9 cellular contexts compared by ENCODE assay signal in the genomic region with DNA sequence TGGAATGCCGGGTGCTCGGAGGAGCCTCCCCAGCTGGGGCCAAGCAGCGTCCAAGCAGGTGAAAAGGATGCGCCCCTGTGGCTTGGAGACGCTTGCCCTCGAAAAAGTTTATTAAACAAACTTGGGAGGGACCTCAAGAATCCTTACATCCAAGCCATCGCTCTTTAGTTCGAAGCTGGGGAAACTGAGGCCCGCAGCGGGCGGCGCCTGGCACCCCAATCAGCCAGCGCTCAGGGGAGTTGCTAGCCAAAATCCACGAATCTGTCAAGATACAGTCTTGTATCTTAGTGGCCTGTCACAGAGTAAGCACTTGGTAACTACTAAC. TPM values are rescaled to one million over a fixed set of nuclear protein-coding genes. Genes with fewer than 3 reads are reported as not detected.
DNase-seq lines count a peak whose midpoint lies in the region; ATAC-seq, FAIRE-seq and TF ChIP-seq lines count a peak whose summit lies in the region.
"Had no signal": no experiment of that assay in that cellular context is flagged by ENCODE, and none has a peak within 500 bp of the region (broad histone marks: within the 10 kb centered on the region; RNA-seq: fewer than 3 reads in every experiment).

No MANE protein-coding gene starts in this region.

- peak overlapping the region; percentile 88 for H3K4me3 Mint-ChIP-seq in progenitor cell of endocrine pancreas (ENCODE audit: low read depth)

- FAIRE-seq in HTR-8/SVneo (lab: Jason Lieb, UNC), result no peak

- ATAC-seq in HG03520 (IDR thresholded peaks at IDR 0.05; ENCODE audit: unreplicated experiment), result no peak

- H3K27ac ChIP-seq in SK-N-MC, result no peak overlapping the region
- peak overlapping the region; percentile 90 to 95 for H3K27ac ChIP-seq in esophagus (ENCODE audit: low read depth in 2 of 2, low read length in 1 of 2)

- peaks cover 3% of the 10 kb centered on the region for H3K27me3 Mint-ChIP-seq in progenitor cell of endocrine pancreas

- H3K4me1 ChIP-seq in ES-I3 (ENCODE audit: insufficient read depth, low read length), result peaks cover 5% of the 10 kb centered on the region; the same call in 1 of the 2 replicates
- H3K4me1 ChIP-seq in esophagus (ENCODE audit: control insufficient read depth in 2 of 2, insufficient read depth in 2 of 2, low read length in 1 of 2), result peaks cover 0 to 2% of the 10 kb centered on the region in 2 donors

- no peak overlapping the region for H3K27ac Mint-ChIP-seq in progenitor cell of endocrine pancreas

- no peak for DNase-seq in SK-N-MC (ENCODE audit: low read depth, low spot score)
- DNase-seq in progenitor cell of endocrine pancreas (ENCODE audit: low spot score, unreplicated experiment), result no peak
- DNase-seq in D341Med (ENCODE audit: low spot score), result no peak
- DNase-seq in HTR-8/SVneo (ENCODE audit: insufficient read length, low spot score), result no peak
- DNase-seq in inferior parietal cortex (ENCODE audit: extremely low spot score), result no peak

- WGBS in esophagus, 2 donors, result 23 to 28% methylated on average over 14 of the region's 14 CpGs

- no peaks in the 10 kb centered on the region for H3K36me3 Mint-ChIP-seq in progenitor cell of endocrine pancreas (ENCODE audit: insufficient read depth)

- no peaks in the 10 kb centered on the region for H3K27me3 ChIP-seq in esophagus (ENCODE audit: control insufficient read depth in 1 of 2, insufficient read depth in 2 of 2, low read length in 2 of 2)

- H3K9me3 Mint-ChIP-seq in progenitor cell of endocrine pancreas (ENCODE audit: low read depth), result no peaks in the 10 kb centered on the region

- no peak for TF ChIP-seq CTCF in progenitor cell of endocrine pancreas (IDR thresholded peaks at IDR 0.05; ENCODE audit: unreplicated experiment)

- H3K9ac ChIP-seq in ES-I3 (ENCODE audit: low read depth, low read length) (peak overlapping the region; percentile 80; the same call in 1 of the 2 replicates), SK-N-MC (ENCODE audit: insufficient read length) (no peak overlapping the region)

- H3K4me1 Mint-ChIP-seq in progenitor cell of endocrine pancreas (ENCODE audit: low read depth), result peaks cover 10% of the 10 kb centered on the region

- H3K4me3 ChIP-seq in SK-N-MC (peak overlapping the region; percentile 97), esophagus (ENCODE audit: low read depth in 1 of 2, low read length in 2 of 2) (peak overlapping the region; percentile 63 to 67)

- H3K36me3 ChIP-seq in ES-I3 (ENCODE audit: insufficient read depth, low read length) (no peaks in the 10 kb centered on the region), SK-N-MC (ENCODE audit: insufficient read depth, low read length) (no peaks in the 10 kb centered on the region), esophagus (ENCODE audit: control insufficient read depth in 2 of 2, insufficient read depth in 2 of 2, low read length in 1 of 2) (no peaks in the 10 kb centered on the region)

- H3K9me3 ChIP-seq in ES-I3 (ENCODE audit: control insufficient read depth, insufficient read depth, low read length) (no peaks in the 10 kb centered on the region), SK-N-MC (ENCODE audit: low read depth, low read length) (no peaks in the 10 kb centered on the region), esophagus (ENCODE audit: control insufficient read depth in 2 of 2, insufficient read depth in 1 of 2, low read depth in 1 of 2, low read length in 1 of 2) (no peaks in the 10 kb centered on the region)

RNA-seq across cellular contexts. Expression of gene B9D1, which starts 0.6 kb away (rescaled TPM):
- 10 to 100 TPM in 1 of 2 donors, 1 to 10 TPM in 1; 8.2 to 11.5 TPM for polyA plus RNA-seq in esophagus
- total RNA-seq in progenitor cell of endocrine pancreas, result 27.3 and 29.9 TPM in 2 replicates

RNA-seq across cellular contexts. Expression of gene MAPK7, which starts 15.2 kb away (rescaled TPM):
- polyA plus RNA-seq in esophagus, result 10 to 100 TPM; 27.7 to 28.3 TPM
- 39.0 and 41.8 TPM in 2 replicates for total RNA-seq in progenitor cell of endocrine pancreas

RNA-seq across cellular contexts. Expression of gene MFAP4, which starts 23.9 kb away (rescaled TPM):
- polyA plus RNA-seq in esophagus, result 10 to 100 TPM in 1 of 2 donors, 1 to 10 TPM in 1; 8.3 to 33.7 TPM
- 2.3 and 2.5 TPM in 2 replicates for total RNA-seq in progenitor cell of endocrine pancreas
- total RNA-seq: dermis microvascular lymphatic vessel endothelial cell had no signal

RNA-seq across cellular contexts. Expression of gene RNF112, which starts 48.0 kb away (rescaled TPM):
- polyA plus RNA-seq in esophagus, result 1 to 10 TPM; 1.1 to 3.7 TPM
- 1.1 and 1.3 TPM in 2 replicates for total RNA-seq in progenitor cell of endocrine pancreas
